ENCODE assay signal across 16 cellular contexts in the genomic region with DNA sequence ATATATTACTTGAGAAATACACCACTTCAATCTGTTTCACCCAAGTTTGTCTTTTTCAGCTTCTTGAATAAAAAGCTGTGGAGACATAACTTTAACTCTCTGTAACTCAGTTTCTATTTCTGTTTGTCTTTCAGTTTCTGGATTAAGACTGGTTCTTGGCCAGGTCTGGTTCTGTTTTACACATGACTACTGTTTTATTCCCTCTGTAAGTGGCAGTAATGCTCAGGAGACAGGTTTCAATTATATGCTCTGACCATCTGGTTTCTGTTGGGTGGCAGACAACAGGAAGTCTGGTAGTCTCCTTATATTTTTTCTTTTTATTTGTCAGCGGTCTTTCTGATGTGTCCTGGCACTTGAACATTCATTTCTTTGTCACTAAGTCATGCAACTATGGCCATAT.
DNase-seq lines count a peak whose midpoint lies in the region; ATAC-seq and TF ChIP-seq lines count a peak whose summit lies in the region.
"Had no signal": no experiment of that assay in that cellular context is flagged by ENCODE, and none has a peak within 500 bp of the region (broad histone marks: within the 10 kb centered on the region; RNA-seq: fewer than 3 reads in every experiment).

No MANE protein-coding gene starts in this region.

- no peaks in the 10 kb centered on the region for H3K36me3 Mint-ChIP-seq in chondrocyte (ENCODE audit: low read depth)

- no peaks in the 10 kb centered on the region for H3K4me1 Mint-ChIP-seq in chondrocyte (ENCODE audit: low read depth)

- peaks cover 55% of the 10 kb centered on the region for H3K27me3 Mint-ChIP-seq in chondrocyte (ENCODE audit: low read depth)

- peaks cover 10% of the 10 kb centered on the region for H3K9me3 Mint-ChIP-seq in chondrocyte (ENCODE audit: low read depth)
- H3K9me3 Mint-ChIP-seq: endodermal cell had no signal

- ATAC-seq in GM18502 (IDR thresholded peaks at IDR 0.05; ENCODE audit: poor library complexity, unreplicated experiment) = peak; percentile 85
- peak; percentile 76 for ATAC-seq in GM19351 (IDR thresholded peaks at IDR 0.05; ENCODE audit: unreplicated experiment)
- peak; percentile 78 for ATAC-seq in HG02759 (IDR thresholded peaks at IDR 0.05; ENCODE audit: unreplicated experiment)
- ATAC-seq in HG03457 (IDR thresholded peaks at IDR 0.05; ENCODE audit: unreplicated experiment) = peak; percentile 78
- ATAC-seq: heart right ventricle, pancreas had no signal

- DNase-seq in NCI-H2081 (lab: John Stamatoyannopoulos, UW) (no peak), chondrocyte (ENCODE audit: low spot score) (no peak), medulla oblongata (ENCODE audit: extremely low spot score) (no peak), cerebellar cortex (ENCODE audit: low spot score) (no peak)
- DNase-seq: activated CD8-positive, alpha-beta memory T cell treated with anti-CD3 and anti-CD28 coated beads, Interleukin-2, amount 50 U/mL, for 48 hours; aorta; endodermal cell; heart right ventricle; mammary epithelial cell; NCI-H2171; pancreas; stomach had no signal

- no peak for TF ChIP-seq CTCF in chondrocyte (IDR thresholded peaks at IDR 0.05)

- no peak overlapping the region for H3K27ac Mint-ChIP-seq in chondrocyte (ENCODE audit: unreplicated experiment)
- H3K27ac Mint-ChIP-seq: endodermal cell had no signal

- H3K4me3 Mint-ChIP-seq in chondrocyte (ENCODE audit: unreplicated experiment) = no peak overlapping the region
- H3K4me3 Mint-ChIP-seq: endodermal cell had no signal
